Comparison of ENCODE assay signal across 14 cellular contexts in the genomic region with DNA sequence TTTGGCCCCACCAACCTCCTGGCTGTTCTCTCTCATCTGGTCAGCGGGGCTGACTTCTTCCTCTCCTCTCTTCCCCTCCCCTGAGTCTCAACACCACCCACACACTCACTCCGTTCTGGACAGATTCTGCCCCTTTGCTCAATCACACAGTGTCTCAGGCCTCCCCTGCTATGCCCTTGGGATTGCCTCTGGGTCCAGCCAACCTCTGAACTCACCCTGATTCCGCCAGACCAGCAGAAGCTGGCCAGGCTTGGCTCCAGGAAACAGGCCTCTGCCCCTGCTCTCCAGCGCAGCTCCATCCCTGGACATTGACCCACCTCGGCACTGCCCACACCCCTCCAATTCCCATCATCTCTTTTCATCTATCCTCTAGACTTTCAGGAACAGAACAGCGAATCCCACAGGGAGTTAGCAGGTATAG. TPM values are rescaled to one million over a fixed set of nuclear protein-coding genes. Genes with fewer than 3 reads are reported as not detected.
DNase-seq lines count a peak whose midpoint lies in the region; ATAC-seq, FAIRE-seq and TF ChIP-seq lines count a peak whose summit lies in the region.
"Had no signal": no experiment of that assay in that cellular context is flagged by ENCODE, and none has a peak within 500 bp of the region (broad histone marks: within the 10 kb centered on the region; RNA-seq: fewer than 3 reads in every experiment).

No MANE protein-coding gene starts in this region.

- no peak overlapping the region for H2BK15ac ChIP-seq in H1 (ENCODE audit: low read length)

- H2BK12ac ChIP-seq in H1 (ENCODE audit: low read depth, low read length): no peak overlapping the region

- H3K27ac Mint-ChIP-seq in CD4-positive, alpha-beta memory T cell: peak overlapping the region in 4 of 7 donors; percentile 9 to 55 (median 29)
- H3K27ac Mint-ChIP-seq: activated CD4-positive, alpha-beta memory T cell treated with anti-CD3 and anti-CD28 coated beads, Interleukin-2, amount 10 ng/mL, durations not matched to agents 7 days and 5 days had no signal

- no peak for DNase-seq in CD4-positive, alpha-beta memory T cell
- DNase-seq in H1 (ENCODE audit: low read depth in 1 of 2, low spot score in 2 of 2) (no peak), HepG2 (ENCODE audit: low spot score) (no peak), NCI-H2029 treated with DMSO at 0.1 percent for 48 hours (lab: John Stamatoyannopoulos, UW) (no peak), 8988T (no peak), NCI-H69 (lab: John Stamatoyannopoulos, UW) (no peak)
- DNase-seq: activated CD4-positive, alpha-beta memory T cell treated with anti-CD3 and anti-CD28 coated beads, Interleukin-2, amount 10 ng/mL, durations not matched to agents 7 days and 5 days; DMS153; Karpas-422; NCI-H526 treated with DMSO at 0.1 percent for 48 hours; RPMI8226 had no signal

- CTCF ChIA-PET in CD4-positive, alpha-beta memory T cell (lab: Charles Lee; ENCODE audit: partially characterized antibody): interaction anchor here (1.1 to 2.7 kb wide), 3 partner anchors 12 to 194 kb away, joined by 3 to 8 read pairs (median 8); no protein-coding TSS in a partner anchor
- CTCF ChIA-PET in H1 (lab: Charles Lee; ENCODE audit: partially characterized antibody): interaction anchor here (0.6 to 56.1 kb wide), 7 partner anchors 13 to 537 kb away, joined by 4 to 1807 read pairs (median 10); a partner anchor contains a TSS
- CTCF ChIA-PET in HepG2 (lab: Yijun Ruan, JAX; ENCODE audit: low intra/inter-chr PET ratio, low total read pairs): no interaction called here

- no peak for TF ChIP-seq POLR2A in H1 (IDR thresholded peaks at IDR 0.05; ENCODE audit: control extremely low read depth in 1 of 2, low read depth in 2 of 2, low read length in 2 of 2)
- TF ChIP-seq POLR2A in HepG2 (IDR thresholded peaks at IDR 0.05; ENCODE audit: insufficient read depth in 1 of 2, low read depth in 2 of 2, low read length in 2 of 2): no peak

- no peak overlapping the region for H4K91ac ChIP-seq in H1 (replicated peaks; ENCODE audit: insufficient read length, low read length)

- no peak overlapping the region for H3K4me3 ChIP-seq in CD4-positive, alpha-beta memory T cell (ENCODE audit: low read length in 2 of 2)
- H3K4me3 ChIP-seq in H1 (ENCODE audit: extremely low read depth in 1 of 4, insufficient read depth in 2 of 4, low read depth in 3 of 4, low read length in 4 of 4) (no peak overlapping the region), HepG2 (replicated peaks in 1 of 3; ENCODE audit: insufficient read depth in 1 of 3, low read depth in 2 of 3, low read length in 3 of 3) (no peak overlapping the region), skeletal muscle tissue (ENCODE audit: low read length in 3 of 3) (peak overlapping the region in 1 of 3 donors; percentile 4)

- TF ChIP-seq RAD21 in H1 (IDR thresholded peaks at IDR 0.05 in 1 of 2, conservative IDR thresholded peaks at IDR 0.05 in 1 of 2; ENCODE audit: low read depth in 2 of 2, low read length in 2 of 2) (no peak), HepG2 (CRISPR knock-in tag; IDR thresholded peaks at IDR 0.05) (peak; percentile 23)

- H3K23ac ChIP-seq in H1 (ENCODE audit: insufficient read length): no peak overlapping the region

- H3K9me3 ChIP-seq in CD4-positive, alpha-beta memory T cell (ENCODE audit: control insufficient read depth in 1 of 2, low read length in 2 of 2): no peaks in the 10 kb centered on the region
- H3K9me3 ChIP-seq in H1 (ENCODE audit: insufficient read depth in 2 of 2, low read depth in 1 of 2, low read length in 1 of 2) (no peaks in the 10 kb centered on the region), HepG2 (ENCODE audit: low read length) (no peaks in the 10 kb centered on the region), skeletal muscle tissue (ENCODE audit: control insufficient read depth in 3 of 3, low read length in 3 of 3) (no peaks in the 10 kb centered on the region)

- H3K4ac ChIP-seq in H1 (replicated peaks; ENCODE audit: insufficient read length, low read depth, low read length): no peak overlapping the region

- no peak overlapping the region for H4K5ac ChIP-seq in H1 (ENCODE audit: insufficient read length, low read depth, low read length)

- FAIRE-seq in H1 (lab: Jason Lieb, UNC) (no peak), HepG2 (lab: Jason Lieb, UNC) (peak; percentile 79)

- no peaks in the 10 kb centered on the region for H3K9me3 Mint-ChIP-seq in CD4-positive, alpha-beta memory T cell
- H3K9me3 Mint-ChIP-seq: activated CD4-positive, alpha-beta memory T cell treated with anti-CD3 and anti-CD28 coated beads, Interleukin-2, amount 10 ng/mL, durations not matched to agents 7 days and 5 days had no signal

- intact Hi-C loops in CD4-positive, alpha-beta memory T cell (cut with micrococcal nuclease): no loop called here
- intact Hi-C loops in HepG2 (cut with micrococcal nuclease; ENCODE audit: unreplicated experiment): no loop called here

- peaks cover 2 to 4% of the 10 kb centered on the region in 2 donors for H3K27me3 Mint-ChIP-seq in CD4-positive, alpha-beta memory T cell

- H3K14ac ChIP-seq in H1 (ENCODE audit: insufficient read length): no peak overlapping the region

- 87% methylated on average over 6 of the region's 6 CpGs; no CpG with 5 or more reads in 1 of the 2 experiments for WGBS in H1 (ENCODE audit: extremely low coverage in 1 of 2, insufficient coverage in 1 of 2, insufficient read length in 1 of 2, insufficient replicate concordance in 2 of 2, low coverage in 1 of 2, low lambda C conversion rate in 2 of 2, missing lambda C conversion rate in 1 of 2), 2 experiments
- WGBS in HepG2 (ENCODE audit: low lambda C conversion rate): 11% methylated on average over 6 of the region's 6 CpGs

- H3K56ac ChIP-seq in H1 (replicated peaks; ENCODE audit: insufficient read length, low read depth, low read length): no peak overlapping the region

- H2BK120ac ChIP-seq in H1 (replicated peaks; ENCODE audit: low read depth, low read length): no peak overlapping the region

- H2BK20ac ChIP-seq in H1 (ENCODE audit: low read length): no peak overlapping the region

- no peaks in the 10 kb centered on the region for H3K23me2 ChIP-seq in H1 (ENCODE audit: low read depth, low read length)

- H3K36me3 ChIP-seq in CD4-positive, alpha-beta memory T cell (ENCODE audit: insufficient read depth, low read length): no peaks in the 10 kb centered on the region
- peaks cover 0 to 3% (median 0%) of the 10 kb centered on the region in 4 experiments; a peak in 1 of 8 replicates for H3K36me3 ChIP-seq in H1 (ENCODE audit: control insufficient read depth in 2 of 4, insufficient read depth in 4 of 4, low read length in 3 of 4)
- no peaks in the 10 kb centered on the region for H3K36me3 ChIP-seq in HepG2 (replicated peaks in 1 of 2; ENCODE audit: control insufficient read depth in 1 of 2, insufficient read depth in 2 of 2, low read length in 2 of 2)
- peaks cover 0 to 6% (median 0%) of the 10 kb centered on the region in 3 donors for H3K36me3 ChIP-seq in skeletal muscle tissue (ENCODE audit: control insufficient read depth in 3 of 3, insufficient read depth in 3 of 3, low read length in 3 of 3)

- H4K20me1 ChIP-seq in H1 (replicated peaks in 1 of 2; ENCODE audit: control insufficient read depth in 1 of 2, insufficient read depth in 2 of 2, low read length in 2 of 2): peaks cover 13 to 18% of the 10 kb centered on the region in 2 experiments
- peaks cover 17% of the 10 kb centered on the region; the same call in 1 of the 2 replicates for H4K20me1 ChIP-seq in HepG2 (ENCODE audit: insufficient read depth, low read length)

- no TSS peak for BruUV-seq in HepG2 (replicated peaks; lab: Mats Ljungman, UMichigan)

- H3K79me1 ChIP-seq in H1 (ENCODE audit: low read depth, low read length): peaks cover 9% of the 10 kb centered on the region

- peaks cover 2 to 9% (median 8%) of the 10 kb centered on the region in 4 donors for H3K4me1 Mint-ChIP-seq in CD4-positive, alpha-beta memory T cell

- no peak overlapping the region for H3K4me3 Mint-ChIP-seq in CD4-positive, alpha-beta memory T cell
- H3K4me3 Mint-ChIP-seq: activated CD4-positive, alpha-beta memory T cell treated with anti-CD3 and anti-CD28 coated beads, Interleukin-2, amount 10 ng/mL, durations not matched to agents 7 days and 5 days had no signal

- ATAC-seq in HepG2 (peak; percentile 91), GM18868 (IDR thresholded peaks at IDR 0.05; ENCODE audit: unreplicated experiment) (no peak)

- H2AFZ ChIP-seq in H1 (ENCODE audit: low read length) (no peak overlapping the region), HepG2 (ENCODE audit: low read length) (no peak overlapping the region)

- no peak overlapping the region for H2AK5ac ChIP-seq in H1 (ENCODE audit: low read depth, low read length)

- peak overlapping the region; percentile 35; the same call in 1 of the 2 replicates for H2BK5ac ChIP-seq in H1 (ENCODE audit: low read depth, low read length)

- TF ChIP-seq EP300 in H1 (IDR thresholded peaks at IDR 0.05; ENCODE audit: borderline replicate concordance in 1 of 2, low read depth in 2 of 2, low read length in 2 of 2) (no peak), HepG2 (IDR thresholded peaks at IDR 0.05; ENCODE audit: low read depth in 2 of 2, low read length in 2 of 2) (no peak), HepG2 (CRISPR knock-in tag; IDR thresholded peaks at IDR 0.05; ENCODE audit: borderline replicate concordance) (no peak)

- H3K4me1 ChIP-seq in CD4-positive, alpha-beta memory T cell (ENCODE audit: insufficient read depth, low read length): no peaks in the 10 kb centered on the region
- H3K4me1 ChIP-seq in H1 (replicated peaks in 1 of 4; ENCODE audit: control insufficient read depth in 3 of 4, insufficient read depth in 4 of 4, low read length in 3 of 4) (peaks cover 0 to 5% (median 1%) of the 10 kb centered on the region in 4 experiments; a peak in 6 of 7 replicates), HepG2 (ENCODE audit: insufficient read depth, low read length) (peaks cover 69% of the 10 kb centered on the region), skeletal muscle tissue (ENCODE audit: control insufficient read depth in 3 of 3, insufficient read depth in 3 of 3, low read length in 3 of 3) (peaks cover 53 to 74% (median 60%) of the 10 kb centered on the region in 3 donors)

- no peak overlapping the region for H3K4me2 ChIP-seq in H1 (ENCODE audit: insufficient read depth in 1 of 2, low read depth in 2 of 2, low read length in 2 of 2)
- H3K4me2 ChIP-seq in HepG2 (ENCODE audit: low read depth, low read length): peak overlapping the region; percentile 62

- in situ Hi-C loops in HepG2 (cut with HindIII; ENCODE audit: extremely low pct_ligation_motif_present, low pct_unique_long_range_greater_than_20kb): no loop called here

- no peak overlapping the region; the same call in 1 of the 2 replicates for H4K8ac ChIP-seq in H1 (ENCODE audit: extremely low read depth, insufficient read depth, low read length)

- H3K79me2 ChIP-seq in H1 (ENCODE audit: control insufficient read depth in 1 of 2, insufficient read depth in 2 of 2, low read length in 2 of 2) (peaks cover 3 to 25% of the 10 kb centered on the region in 2 experiments; a peak in 1 of 4 replicates), HepG2 (ENCODE audit: insufficient read depth, low read length) (peaks cover 8% of the 10 kb centered on the region)

- no peak overlapping the region for H3K9ac ChIP-seq in H1 (replicated peaks in 1 of 4; ENCODE audit: extremely low read depth in 1 of 4, low read depth in 3 of 4, low read length in 3 of 4)
- H3K9ac ChIP-seq in HepG2 (ENCODE audit: insufficient read depth, low read depth, low read length): peak overlapping the region; percentile 15; the same call in 1 of the 2 replicates
- peak overlapping the region; percentile 17 to 57 (median 51) for H3K9ac ChIP-seq in skeletal muscle tissue (ENCODE audit: low read depth in 1 of 3, low read length in 3 of 3)

- no peak for TF ChIP-seq CTCF in H1 (IDR thresholded peaks at IDR 0.05; ENCODE audit: control extremely low read depth in 1 of 3, insufficient read depth in 1 of 3, low read depth in 1 of 3, low read length in 3 of 3)
- peak; percentile 32; the same call in 1 of the 2 replicates for TF ChIP-seq CTCF in HepG2 (CRISPR knock-in tag; IDR thresholded peaks at IDR 0.05)

- no peak overlapping the region for H3K18ac ChIP-seq in H1 (ENCODE audit: extremely low read depth, low read length)

- H3K27me3 ChIP-seq in CD4-positive, alpha-beta memory T cell (ENCODE audit: insufficient read depth, low read length): no peaks in the 10 kb centered on the region
- no peaks in the 10 kb centered on the region for H3K27me3 ChIP-seq in H1 (replicated peaks in 1 of 4; ENCODE audit: control insufficient read depth in 3 of 4, extremely low read depth in 1 of 4, insufficient read depth in 3 of 4, low read length in 3 of 4)
- no peaks in the 10 kb centered on the region for H3K27me3 ChIP-seq in HepG2 (ENCODE audit: control insufficient read depth in 1 of 2, insufficient read depth in 2 of 2, low read length in 2 of 2)
- no peaks in the 10 kb centered on the region for H3K27me3 ChIP-seq in skeletal muscle tissue (ENCODE audit: control insufficient read depth in 3 of 3, insufficient read depth in 3 of 3, low read length in 3 of 3)

- peaks cover 3 to 17% of the 10 kb centered on the region in 2 donors for H3K36me3 Mint-ChIP-seq in CD4-positive, alpha-beta memory T cell

- no peak overlapping the region for H3K27ac ChIP-seq in CD4-positive, alpha-beta memory T cell (ENCODE audit: low read depth, low read length)
- H3K27ac ChIP-seq in H1 (ENCODE audit: low read depth, low read length) (no peak overlapping the region), HepG2 (ENCODE audit: extremely low read length, insufficient read depth, low read length) (peak overlapping the region; percentile 41), skeletal muscle tissue (ENCODE audit: low read depth, low read length) (peak overlapping the region; percentile 51)
- H3K27ac ChIP-seq: epithelial cell of prostate had no signal

- POLR2A ChIA-PET in CD4-positive, alpha-beta memory T cell (lab: Charles Lee; ENCODE audit: partially characterized antibody): no interaction called here
- POLR2A ChIA-PET in H1 (lab: Charles Lee; ENCODE audit: partially characterized antibody) (interaction anchor here (20.9 to 25.0 kb wide), 2 partner anchors 14 to 20 kb away, joined by 350 to 355 read pairs; no protein-coding TSS in a partner anchor), HepG2 (lab: Yijun Ruan, JAX) (interaction anchor here (0.9 to 2.2 kb wide), 5 partner anchors 10 to 25 kb away, joined by 3 to 15 read pairs (median 3); no protein-coding TSS in a partner anchor)

RNA-seq across cellular contexts. Expression of a gene that starts 22.1 kb away (rescaled TPM):
- 10 to 100 TPM; 18.4 to 19.2 TPM for total RNA-seq in CD4-positive, alpha-beta memory T cell
- 1 to 10 TPM in 1 of 2 donors, under 1 TPM in 1; 0.02 to 1.7 TPM for polyA plus RNA-seq in CD4-positive, alpha-beta memory T cell
- total RNA-seq in H1 (2021; fragmentation: NEBNext Ultra II Directional; extraction: Animal tissue kit (Norgen Biotek cat#: 25700)): 35.1 and 39.4 TPM in 2 replicates
- polyA plus RNA-seq in H1 (2011; rRNA removed) (4.4 and 8.6 TPM in 2 replicates), HepG2 (2011; rRNA removed) (1.0 and 1.2 TPM in 2 replicates)
- 3.3 TPM for polyA plus RNA-seq in H1 (2011; cell fraction: cytosol; rRNA removed)
- 17.1 TPM for polyA plus RNA-seq in H1 (2011; cell fraction: nucleus; rRNA removed)
- 18.4 to 23.0 TPM (median 21.1 TPM) in 4 replicates for polyA plus RNA-seq in H1 (2012, experiment 1 of 2)
- polyA plus RNA-seq in H1 (2012, experiment 2 of 2): 17.0 TPM
- 11.2 TPM for polyA plus RNA-seq in H1 (2013, experiment 1 of 2)
- 11.1 TPM for polyA plus RNA-seq in H1 (2013, experiment 2 of 2)
- 4.4 and 6.1 TPM in 2 replicates for polyA minus RNA-seq in H1 (2011; rRNA and poly(A)+ RNA removed)
- 11.9 TPM for polyA minus RNA-seq in H1 (2011; cell fraction: cytosol; rRNA and poly(A)+ RNA removed)
- polyA minus RNA-seq in H1 (2011; cell fraction: nucleus; rRNA and poly(A)+ RNA removed): 10.5 TPM
- total RNA-seq in HepG2 (2016; rRNA removed; fragmentation: Illumina TruSeq; extraction: Trizol) (2.6 and 2.7 TPM in 2 replicates), skeletal muscle tissue (19.8 TPM)
- 1.9 and 2.6 TPM in 2 replicates for total RNA-seq in HepG2 (2016; cell fraction: cytosol; rRNA removed; fragmentation: Illumina TruSeq; extraction: Trizol; ENCODE audit: low read depth)
- 3.1 and 3.5 TPM in 2 replicates for total RNA-seq in HepG2 (2016; cell fraction: insoluble cytoplasmic fraction; rRNA removed; fragmentation: Illumina TruSeq; extraction: Trizol)
- 1.6 and 2.4 TPM in 2 replicates for total RNA-seq in HepG2 (2016; cell fraction: membrane; rRNA removed; fragmentation: Illumina TruSeq; extraction: Trizol)
- total RNA-seq in HepG2 (2016; cell fraction: nucleus; rRNA removed; fragmentation: Illumina TruSeq; extraction: Trizol): 3.0 and 6.6 TPM in 2 replicates
- polyA plus RNA-seq in HepG2 (2011; cell fraction: cytosol; rRNA removed): 0.52 and 0.72 TPM in 2 replicates
- polyA plus RNA-seq in HepG2 (2011; cell fraction: nucleus; rRNA removed): 7.0 and 8.3 TPM in 2 replicates
- polyA plus RNA-seq in HepG2 (2012): 4.7 and 7.3 TPM in 2 replicates
- 0.24 and 0.35 TPM in 2 replicates for polyA plus RNA-seq in HepG2 (2016; cell fraction: cytosol; fragmentation: Illumina TruSeq; extraction: Trizol; ENCODE audit: low read depth)
- polyA plus RNA-seq in HepG2 (2016; cell fraction: insoluble cytoplasmic fraction; fragmentation: Illumina TruSeq; extraction: Trizol; ENCODE audit: low read depth): 3.9 and 4.0 TPM in 2 replicates
- polyA plus RNA-seq in HepG2 (2016; cell fraction: membrane; fragmentation: Illumina TruSeq; extraction: Trizol; ENCODE audit: low read depth): 0.32 and 0.57 TPM in 2 replicates
- 12.2 and 16.8 TPM in 2 replicates for polyA plus RNA-seq in HepG2 (2016; cell fraction: nucleus; fragmentation: Illumina TruSeq; extraction: Trizol; ENCODE audit: insufficient read depth, low read depth)
- 3.1 and 6.5 TPM in 2 replicates for polyA minus RNA-seq in HepG2 (2011; rRNA and poly(A)+ RNA removed; ENCODE audit: low replicate concordance)
- 3.1 and 3.7 TPM in 2 replicates for polyA minus RNA-seq in HepG2 (2011; cell fraction: cytosol; rRNA and poly(A)+ RNA removed)
- 5.1 and 5.3 TPM in 2 replicates for polyA minus RNA-seq in HepG2 (2011; cell fraction: nucleus; rRNA and poly(A)+ RNA removed)

RNA-seq across cellular contexts. Expression of a gene that starts 53.2 kb away (rescaled TPM):
- total RNA-seq in CD4-positive, alpha-beta memory T cell: 1 to 10 TPM; 2.7 to 2.9 TPM
- polyA plus RNA-seq in CD4-positive, alpha-beta memory T cell: under 1 TPM; 0.12 to 0.15 TPM
- total RNA-seq in H1 (2021; fragmentation: NEBNext Ultra II Directional; extraction: Animal tissue kit (Norgen Biotek cat#: 25700)): 0.22 and 0.36 TPM in 2 replicates
- polyA plus RNA-seq in H1 (2011; rRNA removed) (0.86 and 0.95 TPM in 2 replicates), HepG2 (2011; rRNA removed) (0.04 TPM in 1 of 2 replicates, not detected in the other)
- 0.62 TPM for polyA plus RNA-seq in H1 (2011; cell fraction: cytosol; rRNA removed)
- 1.6 TPM for polyA plus RNA-seq in H1 (2011; cell fraction: nucleus; rRNA removed)
- polyA plus RNA-seq in H1 (2012, experiment 1 of 2): 0.39 to 0.50 TPM (median 0.42 TPM) in 3 of 4 replicates, not detected in the other
- 0.18 TPM for polyA plus RNA-seq in H1 (2012, experiment 2 of 2)
- 0.34 TPM for polyA plus RNA-seq in H1 (2013, experiment 1 of 2)
- 0.33 TPM for polyA plus RNA-seq in H1 (2013, experiment 2 of 2)
- polyA minus RNA-seq in H1 (2011; rRNA and poly(A)+ RNA removed): 0.57 and 1.2 TPM in 2 replicates
- not detected for polyA minus RNA-seq in H1 (2011; cell fraction: cytosol; rRNA and poly(A)+ RNA removed)
- 0.60 TPM for polyA minus RNA-seq in H1 (2011; cell fraction: nucleus; rRNA and poly(A)+ RNA removed)
- total RNA-seq in HepG2 (2016; rRNA removed; fragmentation: Illumina TruSeq; extraction: Trizol) (not detected in 2 replicates), skeletal muscle tissue (2.6 TPM)
- total RNA-seq in HepG2 (2016; cell fraction: cytosol; rRNA removed; fragmentation: Illumina TruSeq; extraction: Trizol; ENCODE audit: low read depth): not detected in 2 replicates
- not detected in 2 replicates for total RNA-seq in HepG2 (2016; cell fraction: insoluble cytoplasmic fraction; rRNA removed; fragmentation: Illumina TruSeq; extraction: Trizol)
- total RNA-seq in HepG2 (2016; cell fraction: membrane; rRNA removed; fragmentation: Illumina TruSeq; extraction: Trizol): not detected in 2 replicates
- total RNA-seq in HepG2 (2016; cell fraction: nucleus; rRNA removed; fragmentation: Illumina TruSeq; extraction: Trizol): not detected in 2 replicates
- polyA plus RNA-seq in HepG2 (2011; cell fraction: cytosol; rRNA removed): 0.01 and 0.04 TPM in 2 replicates
- polyA plus RNA-seq in HepG2 (2011; cell fraction: nucleus; rRNA removed): 0.14 and 0.33 TPM in 2 replicates
- not detected in 2 replicates for polyA plus RNA-seq in HepG2 (2012)
- polyA plus RNA-seq in HepG2 (2016; cell fraction: cytosol; fragmentation: Illumina TruSeq; extraction: Trizol; ENCODE audit: low read depth): not detected in 2 replicates
- polyA plus RNA-seq in HepG2 (2016; cell fraction: insoluble cytoplasmic fraction; fragmentation: Illumina TruSeq; extraction: Trizol; ENCODE audit: low read depth): not detected in 2 replicates
- polyA plus RNA-seq in HepG2 (2016; cell fraction: membrane; fragmentation: Illumina TruSeq; extraction: Trizol; ENCODE audit: low read depth): not detected in 2 replicates
- polyA plus RNA-seq in HepG2 (2016; cell fraction: nucleus; fragmentation: Illumina TruSeq; extraction: Trizol; ENCODE audit: insufficient read depth, low read depth): not detected in 2 replicates
- polyA minus RNA-seq in HepG2 (2011; rRNA and poly(A)+ RNA removed; ENCODE audit: low replicate concordance): 0.33 TPM in 1 of 2 replicates, not detected in the other
- not detected in 2 replicates for polyA minus RNA-seq in HepG2 (2011; cell fraction: cytosol; rRNA and poly(A)+ RNA removed)
- not detected in 2 replicates for polyA minus RNA-seq in HepG2 (2011; cell fraction: nucleus; rRNA and poly(A)+ RNA removed)
- total RNA-seq: activated CD4-positive, alpha-beta memory T cell treated with anti-CD3 and anti-CD28 coated beads, Interleukin-2, amount 10 ng/mL, durations not matched to agents 7 days and 5 days had no signal

Comparison
In these comparisons a context has a peak if more than half of its experiments do, and no peak if none do; other contexts are left out.
1. H3K27ac ChIP-seq: peak in HepG2 (single experiment) and skeletal muscle tissue (single experiment); none in CD4-positive, alpha-beta memory T cell (single experiment) and H1 (single experiment).
2. H3K9ac ChIP-seq: peak in HepG2 (single experiment) and skeletal muscle tissue (3 of 3); none in H1 (0 of 4).